13 cellular contexts compared by ENCODE assay signal in the genomic region with DNA sequence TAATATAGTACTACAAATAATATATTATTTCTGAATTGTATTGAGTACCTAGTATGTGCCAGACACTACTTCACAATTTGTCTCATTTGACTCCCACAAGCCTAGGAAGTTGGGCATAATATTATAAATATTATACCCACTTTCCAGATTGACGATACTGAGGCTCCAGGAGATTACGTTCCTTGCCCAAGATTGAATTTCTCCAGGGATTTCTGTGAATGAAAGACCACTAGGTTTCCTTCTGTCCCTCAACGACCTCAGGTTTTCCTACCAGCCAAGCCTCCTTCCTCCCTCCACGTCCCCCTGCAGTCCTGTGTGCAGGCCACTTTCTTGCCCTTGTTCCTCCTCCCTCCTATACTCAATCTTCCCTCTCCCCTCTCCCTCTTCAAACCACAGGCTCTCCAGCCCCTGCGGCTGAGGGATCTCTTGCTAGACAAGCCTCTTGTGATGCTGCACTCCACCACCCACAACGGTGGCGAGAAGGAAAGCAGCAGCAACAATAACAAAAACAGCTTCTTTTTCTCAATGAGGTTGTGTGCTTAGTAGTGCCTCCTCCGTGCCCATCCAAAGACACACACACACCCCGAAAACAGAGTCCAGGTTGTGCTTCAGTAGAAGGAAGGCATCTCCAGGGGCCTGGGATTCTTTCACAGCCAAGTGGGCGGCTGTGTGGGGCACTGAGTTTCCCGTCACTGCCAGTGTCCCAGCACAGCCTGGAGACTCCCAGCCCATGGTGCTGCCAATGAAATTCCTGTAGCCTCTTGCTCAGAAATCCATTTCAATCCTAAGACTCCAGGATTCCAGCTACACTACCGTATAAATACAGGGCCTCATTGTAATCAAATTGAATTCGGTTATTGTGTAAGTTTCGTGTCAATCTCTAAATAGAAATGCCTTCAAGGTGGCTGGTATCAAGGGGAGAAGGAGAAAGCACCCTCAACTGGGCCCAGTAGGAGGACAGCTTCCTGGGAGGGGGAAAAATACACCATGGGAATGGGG.
DNase-seq lines count a peak whose midpoint lies in the region; ATAC-seq and TF ChIP-seq lines count a peak whose summit lies in the region.
"Had no signal": no experiment of that assay in that cellular context is flagged by ENCODE, and none has a peak within 500 bp of the region (broad histone marks: within the 10 kb centered on the region; RNA-seq: fewer than 3 reads in every experiment).

No MANE protein-coding gene starts in this region.

- no peak for ATAC-seq in central memory CD8-positive, alpha-beta T cell (replicated peaks; ENCODE audit: extremely low read depth, poor library complexity, severe bottlenecking)
- ATAC-seq in stimulated activated memory B cell treated with anti-CD40 and anti-IgM and Interleukin-4, amounts not matched to agents 10 μg/mL and 1 μg/mL and 100 μg/mL, for 72 hours = no peak
- ATAC-seq in GM18511 (IDR thresholded peaks at IDR 0.05; ENCODE audit: unreplicated experiment) = no peak
- ATAC-seq in esophagus mucosa = no peak

- H3K4me3 Mint-ChIP-seq in activated naive CD4-positive, alpha-beta T cell treated with anti-CD3 and anti-CD28 coated beads, Interleukin-2, amount 50 U/mL, for 24 hours = peak overlapping the region; percentile 24
- peak overlapping the region; percentile 37 for H3K4me3 Mint-ChIP-seq in central memory CD8-positive, alpha-beta T cell
- peak overlapping the region; percentile 20 for H3K4me3 Mint-ChIP-seq in nephron progenitor cell
- H3K4me3 Mint-ChIP-seq in stimulated activated memory B cell treated with anti-CD40 and anti-IgM and Interleukin-4, amounts not matched to agents 10 μg/mL and 1 μg/mL and 100 μg/mL, for 72 hours = no peak overlapping the region

- no peaks in the 10 kb centered on the region for H3K9me3 ChIP-seq in tibial artery
- H3K9me3 ChIP-seq: adrenal gland, colonic mucosa, SJSA1 had no signal

- no peak for TF ChIP-seq CTCF in nephron progenitor cell (IDR thresholded peaks at IDR 0.05)
- no peak for TF ChIP-seq CTCF in tibial artery (IDR thresholded peaks at IDR 0.05)

- H3K9me3 Mint-ChIP-seq in activated naive CD4-positive, alpha-beta T cell treated with anti-CD3 and anti-CD28 coated beads, Interleukin-2, amount 50 U/mL, for 24 hours = no peaks in the 10 kb centered on the region
- no peaks in the 10 kb centered on the region for H3K9me3 Mint-ChIP-seq in central memory CD8-positive, alpha-beta T cell
- H3K9me3 Mint-ChIP-seq in nephron progenitor cell = no peaks in the 10 kb centered on the region
- H3K9me3 Mint-ChIP-seq in stimulated activated memory B cell treated with anti-CD40 and anti-IgM and Interleukin-4, amounts not matched to agents 10 μg/mL and 1 μg/mL and 100 μg/mL, for 72 hours = no peaks in the 10 kb centered on the region
- H3K9me3 Mint-ChIP-seq: activated T-cell treated with anti-CD3 and anti-CD28 coated beads, Interleukin-2, amount 50 U/mL, for 24 hours had no signal

- H3K36me3 ChIP-seq in tibial artery = no peaks in the 10 kb centered on the region
- H3K36me3 ChIP-seq: adrenal gland, colonic mucosa, SJSA1 had no signal

- peaks cover 15% of the 10 kb centered on the region for H3K4me1 Mint-ChIP-seq in activated naive CD4-positive, alpha-beta T cell treated with anti-CD3 and anti-CD28 coated beads, Interleukin-2, amount 50 U/mL, for 24 hours
- H3K4me1 Mint-ChIP-seq in central memory CD8-positive, alpha-beta T cell = peaks cover 20% of the 10 kb centered on the region
- H3K4me1 Mint-ChIP-seq in nephron progenitor cell = peaks cover 26% of the 10 kb centered on the region
- peaks cover 17% of the 10 kb centered on the region for H3K4me1 Mint-ChIP-seq in stimulated activated memory B cell treated with anti-CD40 and anti-IgM and Interleukin-4, amounts not matched to agents 10 μg/mL and 1 μg/mL and 100 μg/mL, for 72 hours

- DNase-seq in activated naive CD4-positive, alpha-beta T cell treated with Interleukin-2 at 50 U/mL for 16 hours = no peak
- DNase-seq in central memory CD8-positive, alpha-beta T cell (ENCODE audit: low spot score in 2 of 2) = no peak
- DNase-seq in nephron progenitor cell (no peak), tibial artery (peak in 1 of 2 donors; percentile 72)
- DNase-seq: KG1 had no signal

- H3K36me3 Mint-ChIP-seq in activated naive CD4-positive, alpha-beta T cell treated with anti-CD3 and anti-CD28 coated beads, Interleukin-2, amount 50 U/mL, for 24 hours = peaks cover 2% of the 10 kb centered on the region
- no peaks in the 10 kb centered on the region for H3K36me3 Mint-ChIP-seq in central memory CD8-positive, alpha-beta T cell (ENCODE audit: insufficient read depth)
- H3K36me3 Mint-ChIP-seq in nephron progenitor cell (ENCODE audit: low read depth) = no peaks in the 10 kb centered on the region
- no peaks in the 10 kb centered on the region for H3K36me3 Mint-ChIP-seq in stimulated activated memory B cell treated with anti-CD40 and anti-IgM and Interleukin-4, amounts not matched to agents 10 μg/mL and 1 μg/mL and 100 μg/mL, for 72 hours

- intact Hi-C loops in tibial artery (cut with DNase I; ENCODE audit: low total_unique reads) = loop anchor here (5.0 kb wide), 3 partner anchors 42 to 117 kb away; a partner anchor contains a TSS

- H3K27me3 Mint-ChIP-seq in activated naive CD4-positive, alpha-beta T cell treated with anti-CD3 and anti-CD28 coated beads, Interleukin-2, amount 50 U/mL, for 24 hours = peaks cover 24% of the 10 kb centered on the region
- H3K27me3 Mint-ChIP-seq in central memory CD8-positive, alpha-beta T cell = peaks cover 46% of the 10 kb centered on the region
- peaks cover 56% of the 10 kb centered on the region for H3K27me3 Mint-ChIP-seq in nephron progenitor cell (ENCODE audit: low read depth, poor library complexity)
- no peaks in the 10 kb centered on the region for H3K27me3 Mint-ChIP-seq in stimulated activated memory B cell treated with anti-CD40 and anti-IgM and Interleukin-4, amounts not matched to agents 10 μg/mL and 1 μg/mL and 100 μg/mL, for 72 hours

- H3K27me3 ChIP-seq in tibial artery = no peaks in the 10 kb centered on the region
- H3K27me3 ChIP-seq: SJSA1 had no signal

- peak overlapping the region; percentile 81 to 86 for H3K27ac ChIP-seq in tibial artery
- H3K27ac ChIP-seq: colonic mucosa, SJSA1 had no signal

- peak overlapping the region; percentile 9 for H3K27ac Mint-ChIP-seq in activated naive CD4-positive, alpha-beta T cell treated with anti-CD3 and anti-CD28 coated beads, Interleukin-2, amount 50 U/mL, for 24 hours
- no peak overlapping the region for H3K27ac Mint-ChIP-seq in central memory CD8-positive, alpha-beta T cell (ENCODE audit: low read depth)
- H3K27ac Mint-ChIP-seq in nephron progenitor cell = no peak overlapping the region
- no peak overlapping the region for H3K27ac Mint-ChIP-seq in stimulated activated memory B cell treated with anti-CD40 and anti-IgM and Interleukin-4, amounts not matched to agents 10 μg/mL and 1 μg/mL and 100 μg/mL, for 72 hours
- H3K27ac Mint-ChIP-seq: activated T-cell treated with anti-CD3 and anti-CD28 coated beads, Interleukin-2, amount 50 U/mL, for 24 hours had no signal

- H3K4me1 ChIP-seq in tibial artery = peaks cover 0 to 54% (median 45%) of the 10 kb centered on the region in 4 donors

- no peak overlapping the region for H3K4me3 ChIP-seq in tibial artery
- H3K4me3 ChIP-seq: adrenal gland, colonic mucosa, SJSA1 had no signal
